ENCODE assay signal across 17 cellular contexts in genomic region chr7:66869660-66870450, GRCh38. TPM values are rescaled to one million over a fixed set of nuclear protein-coding genes. Genes with fewer than 3 reads are reported as not detected.
A peak's percentile ranks its signal among the peaks of the same experiment; 100 is the strongest.
DNase-seq lines count a peak whose midpoint lies in the region; ATAC-seq and TF ChIP-seq lines count a peak whose summit lies in the region.
"Had no signal": no experiment of that assay in that cellular context is flagged by ENCODE, and none has a peak within 500 bp of the region (broad histone marks: within the 10 kb centered on the region; RNA-seq: fewer than 3 reads in every experiment).

No MANE protein-coding gene starts in this region.

- no peak for TF ChIP-seq EP300 in upper lobe of left lung (IDR thresholded peaks at IDR 0.05)

- H3K4me3 Mint-ChIP-seq in activated CD4-positive, alpha-beta T cell treated with anti-CD3 and anti-CD28 coated beads, Interleukin-2, amount 10 ng/mL, durations not matched to agents 24 days and 14 days, result no peak overlapping the region
- no peak overlapping the region for H3K4me3 Mint-ChIP-seq in activated CD4-positive, alpha-beta T cell treated with anti-CD3 and anti-CD28 coated beads, Interleukin-2, amount 10 ng/mL, durations not matched to agents 7 days and 5 days
- no peak overlapping the region for H3K4me3 Mint-ChIP-seq in WTC11
- H3K4me3 Mint-ChIP-seq: effector memory CD8-positive, alpha-beta T cell; memory B cell had no signal

- H3K9me3 Mint-ChIP-seq in activated CD4-positive, alpha-beta T cell treated with anti-CD3 and anti-CD28 coated beads, Interleukin-2, amount 10 ng/mL, durations not matched to agents 24 days and 14 days, result no peaks in the 10 kb centered on the region
- no peaks in the 10 kb centered on the region for H3K9me3 Mint-ChIP-seq in activated CD4-positive, alpha-beta T cell treated with anti-CD3 and anti-CD28 coated beads, Interleukin-2, amount 10 ng/mL, durations not matched to agents 7 days and 5 days
- H3K9me3 Mint-ChIP-seq in WTC11, result no peaks in the 10 kb centered on the region
- H3K9me3 Mint-ChIP-seq: effector memory CD8-positive, alpha-beta T cell; memory B cell had no signal

- peaks cover 2% of the 10 kb centered on the region for H3K36me3 Mint-ChIP-seq in activated CD4-positive, alpha-beta T cell treated with anti-CD3 and anti-CD28 coated beads, Interleukin-2, amount 10 ng/mL, durations not matched to agents 24 days and 14 days (ENCODE audit: low read depth)
- no peaks in the 10 kb centered on the region for H3K36me3 Mint-ChIP-seq in activated CD4-positive, alpha-beta T cell treated with anti-CD3 and anti-CD28 coated beads, Interleukin-2, amount 10 ng/mL, durations not matched to agents 7 days and 5 days (ENCODE audit: low read depth)
- H3K36me3 Mint-ChIP-seq in WTC11, result peaks cover 4% of the 10 kb centered on the region

- intact Hi-C loops in activated CD4-positive, alpha-beta T cell treated with anti-CD3 and anti-CD28 coated beads, Interleukin-2, amount 10 ng/mL, durations not matched to agents 24 days and 14 days (cut with micrococcal nuclease), result loop anchor here (1.0 kb wide), 2 partner anchors 10 to 17 kb away; no protein-coding TSS in a partner anchor
- intact Hi-C loops in left lung (cut with DNase I), result no loop called here

- DNase-seq in activated CD4-positive, alpha-beta T cell treated with anti-CD3 and anti-CD28 coated beads, Interleukin-2, amount 10 ng/mL, durations not matched to agents 24 days and 14 days, result no peak
- DNase-seq in activated CD4-positive, alpha-beta T cell treated with anti-CD3 and anti-CD28 coated beads, Interleukin-2, amount 10 ng/mL, durations not matched to agents 7 days and 5 days, result no peak
- DNase-seq in WTC11 (ENCODE audit: low spot score) (no peak), left lung (no peak), upper lobe of left lung (no peak), NAMALWA (ENCODE audit: low spot score) (no peak), WERI-Rb-1 (no peak)
- DNase-seq: ACHN; activated naive CD4-positive, alpha-beta T cell; C1 segment of cervical spinal cord; Calu3; effector memory CD8-positive, alpha-beta T cell; HCEC 1CT; nucleus accumbens; T-helper 1 cell had no signal

- no peaks in the 10 kb centered on the region for H3K4me1 ChIP-seq in left lung
- H3K4me1 ChIP-seq in upper lobe of left lung, result no peaks in the 10 kb centered on the region

- H3K36me3 ChIP-seq in left lung, result peaks cover 0 to 7% of the 10 kb centered on the region in 2 donors
- no peaks in the 10 kb centered on the region for H3K36me3 ChIP-seq in upper lobe of left lung
- no peaks in the 10 kb centered on the region; the same call in 1 of the 2 replicates for H3K36me3 ChIP-seq in WERI-Rb-1

- CTCF ChIA-PET in activated CD4-positive, alpha-beta T cell treated with anti-CD3 and anti-CD28 coated beads, Interleukin-2, amount 10 ng/mL, durations not matched to agents 7 days and 5 days (lab: Charles Lee), result interaction anchor here (0.7 to 2.8 kb wide), 3 partner anchors 8 to 23 kb away, joined by 4 to 9 read pairs (median 5); no protein-coding TSS in a partner anchor
- CTCF ChIA-PET in WTC11 (lab: Charles Lee), result interaction anchor here (1.2 kb wide), 1 partner anchor 35 kb away, joined by 4 read pairs; no protein-coding TSS in a partner anchor

- POLR2A ChIA-PET in activated CD4-positive, alpha-beta T cell treated with anti-CD3 and anti-CD28 coated beads, Interleukin-2, amount 10 ng/mL, durations not matched to agents 7 days and 5 days (lab: Charles Lee), result no interaction called here
- POLR2A ChIA-PET in WTC11 (lab: Charles Lee), result no interaction called here

- peak; percentile 53 for ATAC-seq in HG03442 (IDR thresholded peaks at IDR 0.05; ENCODE audit: unreplicated experiment)
- ATAC-seq in WTC11, result no peak
- ATAC-seq in left lung, result peak; percentile 78
- no peak for ATAC-seq in upper lobe of left lung (ENCODE audit: low FRiP score in 2 of 2)
- ATAC-seq: effector memory CD8-positive, alpha-beta T cell had no signal

- H3K27ac ChIP-seq in left lung, result no peak overlapping the region
- no peak overlapping the region for H3K27ac ChIP-seq in upper lobe of left lung
- H3K27ac ChIP-seq in WERI-Rb-1, result no peak overlapping the region

- WGBS in upper lobe of left lung, 2 donors, result 80 to 84% methylated on average over 5 of the region's 5 CpGs

- peak overlapping the region; percentile 68 for H3K27ac Mint-ChIP-seq in activated CD4-positive, alpha-beta T cell treated with anti-CD3 and anti-CD28 coated beads, Interleukin-2, amount 10 ng/mL, durations not matched to agents 24 days and 14 days
- H3K27ac Mint-ChIP-seq in activated CD4-positive, alpha-beta T cell treated with anti-CD3 and anti-CD28 coated beads, Interleukin-2, amount 10 ng/mL, durations not matched to agents 7 days and 5 days, result no peak overlapping the region
- peak overlapping the region; percentile 29; the same call in 1 of the 2 replicates for H3K27ac Mint-ChIP-seq in WTC11
- H3K27ac Mint-ChIP-seq: memory B cell had no signal

- no peak for TF ChIP-seq CTCF in WTC11 (IDR thresholded peaks at IDR 0.05)
- no peak for TF ChIP-seq CTCF in left lung (IDR thresholded peaks at IDR 0.05)
- TF ChIP-seq CTCF in upper lobe of left lung (IDR thresholded peaks at IDR 0.05), result no peak
- no peak for TF ChIP-seq CTCF in WERI-Rb-1 (IDR thresholded peaks at IDR 0.05; ENCODE audit: low read depth, low read length)

- no peak for TF ChIP-seq POLR2A in upper lobe of left lung (IDR thresholded peaks at IDR 0.05)

- H3K27me3 Mint-ChIP-seq in activated CD4-positive, alpha-beta T cell treated with anti-CD3 and anti-CD28 coated beads, Interleukin-2, amount 10 ng/mL, durations not matched to agents 24 days and 14 days, result no peaks in the 10 kb centered on the region
- no peaks in the 10 kb centered on the region for H3K27me3 Mint-ChIP-seq in activated CD4-positive, alpha-beta T cell treated with anti-CD3 and anti-CD28 coated beads, Interleukin-2, amount 10 ng/mL, durations not matched to agents 7 days and 5 days
- H3K27me3 Mint-ChIP-seq in WTC11 (ENCODE audit: low read depth), result no peaks in the 10 kb centered on the region
- H3K27me3 Mint-ChIP-seq: effector memory CD8-positive, alpha-beta T cell; memory B cell had no signal

- H3K27me3 ChIP-seq in left lung, result no peaks in the 10 kb centered on the region
- no peaks in the 10 kb centered on the region for H3K27me3 ChIP-seq in upper lobe of left lung
- H3K27me3 ChIP-seq in WERI-Rb-1 (ENCODE audit: insufficient read depth, low read depth, severe bottlenecking), result no peaks in the 10 kb centered on the region

- H3K4me3 ChIP-seq in left lung (no peak overlapping the region), upper lobe of left lung (no peak overlapping the region), WERI-Rb-1 (ENCODE audit: low read depth, low read length) (no peak overlapping the region)

- H3K4me1 Mint-ChIP-seq in activated CD4-positive, alpha-beta T cell treated with anti-CD3 and anti-CD28 coated beads, Interleukin-2, amount 10 ng/mL, durations not matched to agents 24 days and 14 days, result no peaks in the 10 kb centered on the region
- H3K4me1 Mint-ChIP-seq in activated CD4-positive, alpha-beta T cell treated with anti-CD3 and anti-CD28 coated beads, Interleukin-2, amount 10 ng/mL, durations not matched to agents 7 days and 5 days, result peaks cover 2% of the 10 kb centered on the region
- H3K4me1 Mint-ChIP-seq in WTC11, result peaks cover 36% of the 10 kb centered on the region

- no peaks in the 10 kb centered on the region for H3K9me3 ChIP-seq in left lung
- no peaks in the 10 kb centered on the region for H3K9me3 ChIP-seq in upper lobe of left lung
- H3K9me3 ChIP-seq in WERI-Rb-1 (ENCODE audit: severe bottlenecking), result no peaks in the 10 kb centered on the region

TF ChIP-seq in WTC11, 78 proteins besides CTCF, POLR2A, EP300 and RAD21 (continues in another document):
- TF ChIP-seq FOXP4 (CRISPR knock-in tag; IDR thresholded peaks at IDR 0.05) (no peak), ZNF263 (CRISPR knock-in tag; IDR thresholded peaks at IDR 0.05; ENCODE audit: low read depth) (no peak), ZBTB43 (CRISPR knock-in tag; IDR thresholded peaks at IDR 0.05) (no peak)

RNA-seq across cellular contexts. Expression of gene TMEM248, which starts 51.2 kb away (rescaled TPM):
- total RNA-seq in activated CD4-positive, alpha-beta T cell treated with anti-CD3 and anti-CD28 coated beads, Interleukin-2, amount 10 ng/mL, durations not matched to agents 24 days and 14 days, result 88.4 and 92.2 TPM in 2 replicates
- 100 to 1,000 TPM in 1 of 2 experiments, 10 to 100 TPM in 1; 85.0 to 104 TPM for total RNA-seq in activated CD4-positive, alpha-beta T cell treated with anti-CD3 and anti-CD28 coated beads, Interleukin-2, amount 10 ng/mL, durations not matched to agents 7 days and 5 days
- total RNA-seq in WTC11 (2021) (56.9 to 60.4 TPM (median 59.1 TPM) in 3 replicates), left lung (100 to 1,000 TPM in 1 of 2 donors, 10 to 100 TPM in 1; 99.3 to 103 TPM), upper lobe of left lung (100 to 1,000 TPM in 5 of 6 donors, 10 to 100 TPM in 1; 55.5 to 153 (median 111) TPM)

Comparison
In these comparisons a context has a peak if more than half of its experiments do, and no peak if none do; other contexts are left out.
1. ATAC-seq: peak in HG03442 (single experiment) and left lung (single experiment); none in WTC11 (single experiment) and upper lobe of left lung (0 of 2).